ENCODE assay signal across 16 cellular contexts in genomic region chr3:52393959-52394670, GRCh38. TPM values are rescaled to one million over a fixed set of nuclear protein-coding genes. Genes with fewer than 3 reads are reported as not detected.
A peak's percentile ranks its signal among the peaks of the same experiment; 100 is the strongest.
DNase-seq lines count a peak whose midpoint lies in the region; ATAC-seq and TF ChIP-seq lines count a peak whose summit lies in the region.
"Had no signal": no experiment of that assay in that cellular context is flagged by ENCODE, and none has a peak within 500 bp of the region (broad histone marks: within the 10 kb centered on the region; RNA-seq: fewer than 3 reads in every experiment).

No MANE protein-coding gene starts in this region.

- H3K4me3 ChIP-seq in neuronal stem cell (ENCODE audit: low read length in 2 of 2) = no peak overlapping the region

- H2BK12ac ChIP-seq in neuronal stem cell (ENCODE audit: low read length) = no peak overlapping the region

- WGBS in neuronal stem cell (ENCODE audit: extremely low coverage in 2 of 2, insufficient read length in 2 of 2, insufficient replicate concordance in 1 of 2), 2 donors = no CpG with 5 or more reads among the region's 18 CpGs

- peaks cover 0 to 2% of the 10 kb centered on the region in 2 donors for H3K4me1 ChIP-seq in neuronal stem cell (ENCODE audit: control insufficient read depth in 2 of 2, insufficient read depth in 1 of 2, low read depth in 1 of 2, low read length in 2 of 2)

- intact Hi-C loops in activated CD4-positive, alpha-beta T cell treated with anti-CD3 and anti-CD28 coated beads for 36 hours (cut with DNase I, micrococcal nuclease) = no loop called here

- H3K14ac ChIP-seq in neuronal stem cell (ENCODE audit: low read length) = peak overlapping the region; percentile 94

- H3K9me3 Mint-ChIP-seq in activated T-cell treated with anti-CD3 and anti-CD28 coated beads, Interleukin-2, amount 50 U/mL, for 24 hours = no peaks in the 10 kb centered on the region
- H3K9me3 Mint-ChIP-seq in WTC11 = no peaks in the 10 kb centered on the region
- no peaks in the 10 kb centered on the region for H3K9me3 Mint-ChIP-seq in activated CD4-positive, alpha-beta T cell treated with anti-CD3 and anti-CD28 coated beads for 36 hours (ENCODE audit: low read depth)
- H3K9me3 Mint-ChIP-seq: CD8-positive, alpha-beta T cell had no signal

- no peak for DNase-seq in activated T-cell treated with anti-CD3 and anti-CD28 coated beads, Interleukin-2, amount 50 U/mL, for 24 hours
- DNase-seq in activated T-cell treated with anti-CD3 and anti-CD28 coated beads, Interleukin-2, amount 50 U/mL, for 1 hour = no peak
- DNase-seq in WTC11 (ENCODE audit: low spot score) (no peak), neuronal stem cell (ENCODE audit: low spot score) (no peak), NCI-H146 treated with DMSO at 0.1 percent for 48 hours (lab: John Stamatoyannopoulos, UW; ENCODE audit: unreplicated experiment) (no peak)
- no peak for DNase-seq in activated CD4-positive, alpha-beta T cell treated with anti-CD3 and anti-CD28 coated beads for 36 hours
- DNase-seq: CD8-positive, alpha-beta T cell; DMS79 treated with DMSO at 0.1 percent for 48 hours; HCEC 1CT; MV-4-11; NCI-H1436; NCI-H510A treated with DMSO at 0.1 percent for 48 hours had no signal

- H3K27me3 Mint-ChIP-seq in activated T-cell treated with anti-CD3 and anti-CD28 coated beads, Interleukin-2, amount 50 U/mL, for 24 hours = no peaks in the 10 kb centered on the region
- peaks cover 5% of the 10 kb centered on the region; the same call in 1 of the 2 replicates for H3K27me3 Mint-ChIP-seq in WTC11 (ENCODE audit: low read depth)
- no peaks in the 10 kb centered on the region for H3K27me3 Mint-ChIP-seq in activated CD4-positive, alpha-beta T cell treated with anti-CD3 and anti-CD28 coated beads for 36 hours

- CTCF ChIA-PET in WTC11 (lab: Charles Lee) = interaction anchor here (1.3 to 2.3 kb wide), 2 partner anchors 9 kb away, joined by 5 to 13 read pairs; no protein-coding TSS in a partner anchor
- CTCF ChIA-PET in activated CD4-positive, alpha-beta T cell treated with anti-CD3 and anti-CD28 coated beads for 36 hours (lab: Charles Lee) = interaction anchor here (0.8 kb wide), 1 partner anchor 19 kb away, joined by 3 read pairs; no protein-coding TSS in a partner anchor

- TF ChIP-seq CTCF in WTC11 (IDR thresholded peaks at IDR 0.05) = no peak

- POLR2A ChIA-PET in WTC11 (lab: Charles Lee) = no interaction called here
- POLR2A ChIA-PET in activated CD4-positive, alpha-beta T cell treated with anti-CD3 and anti-CD28 coated beads for 36 hours (lab: Charles Lee) = no interaction called here

- no peak overlapping the region for H3K4me3 Mint-ChIP-seq in activated T-cell treated with anti-CD3 and anti-CD28 coated beads, Interleukin-2, amount 50 U/mL, for 24 hours
- H3K4me3 Mint-ChIP-seq in WTC11 = no peak overlapping the region
- H3K4me3 Mint-ChIP-seq in activated CD4-positive, alpha-beta T cell treated with anti-CD3 and anti-CD28 coated beads for 36 hours = no peak overlapping the region
- H3K4me3 Mint-ChIP-seq: CD8-positive, alpha-beta T cell had no signal

- peak overlapping the region; percentile 26 for H3K27ac Mint-ChIP-seq in activated T-cell treated with anti-CD3 and anti-CD28 coated beads, Interleukin-2, amount 50 U/mL, for 24 hours
- H3K27ac Mint-ChIP-seq in WTC11 = 0 out of 2 replicates have a peak overlapping the region, but pooled peaks have one; percentile 63
- no peak overlapping the region for H3K27ac Mint-ChIP-seq in activated CD4-positive, alpha-beta T cell treated with anti-CD3 and anti-CD28 coated beads for 36 hours
- H3K27ac Mint-ChIP-seq: CD8-positive, alpha-beta T cell had no signal

- H2BK15ac ChIP-seq in neuronal stem cell (ENCODE audit: low read length) = no peak overlapping the region

- H3K36me3 ChIP-seq in neuronal stem cell (replicated peaks in 1 of 2; ENCODE audit: control insufficient read depth in 2 of 2, insufficient read depth in 2 of 2, low read length in 2 of 2) = no peaks in the 10 kb centered on the region

- H2AFZ ChIP-seq in neuronal stem cell (ENCODE audit: low read length) = no peak overlapping the region

- H3K36me3 Mint-ChIP-seq in activated T-cell treated with anti-CD3 and anti-CD28 coated beads, Interleukin-2, amount 50 U/mL, for 24 hours (ENCODE audit: low read depth) = peaks cover 36% of the 10 kb centered on the region
- no peaks in the 10 kb centered on the region for H3K36me3 Mint-ChIP-seq in WTC11
- peaks cover 8% of the 10 kb centered on the region for H3K36me3 Mint-ChIP-seq in activated CD4-positive, alpha-beta T cell treated with anti-CD3 and anti-CD28 coated beads for 36 hours (ENCODE audit: low read depth)

- no peak for ATAC-seq in WTC11
- ATAC-seq in activated CD4-positive, alpha-beta T cell treated with anti-CD3 and anti-CD28 coated beads for 36 hours = no peak
- ATAC-seq: CD8-positive, alpha-beta T cell; Panc1 had no signal

- no peak overlapping the region for H2BK120ac ChIP-seq in neuronal stem cell (ENCODE audit: low read depth, low read length)

- H3K79me1 ChIP-seq in neuronal stem cell (ENCODE audit: low read depth, low read length) = peaks cover 2% of the 10 kb centered on the region

- no peaks in the 10 kb centered on the region for H3K27me3 ChIP-seq in neuronal stem cell (ENCODE audit: control insufficient read depth in 3 of 3, insufficient read depth in 3 of 3, low read depth in 1 of 3, low read length in 3 of 3)

- H4K91ac ChIP-seq in neuronal stem cell (ENCODE audit: low read depth, low read length, poor library complexity) = no peak overlapping the region

- no peak overlapping the region for H4K8ac ChIP-seq in neuronal stem cell (ENCODE audit: low read depth, low read length)

- peak overlapping the region; percentile 23 for H3K4ac ChIP-seq in neuronal stem cell (ENCODE audit: low read length)

- H3K18ac ChIP-seq in neuronal stem cell (ENCODE audit: low read length) = no peak overlapping the region

- H3K4me1 Mint-ChIP-seq in activated T-cell treated with anti-CD3 and anti-CD28 coated beads, Interleukin-2, amount 50 U/mL, for 24 hours (ENCODE audit: low read depth) = no peaks in the 10 kb centered on the region
- H3K4me1 Mint-ChIP-seq in WTC11 = no peaks in the 10 kb centered on the region
- H3K4me1 Mint-ChIP-seq in activated CD4-positive, alpha-beta T cell treated with anti-CD3 and anti-CD28 coated beads for 36 hours = no peaks in the 10 kb centered on the region

- H3K27ac ChIP-seq in neuronal stem cell (replicated peaks; ENCODE audit: low read length) = no peak overlapping the region
- H3K27ac ChIP-seq: 22Rv1 had no signal

- H3K4me2 ChIP-seq in neuronal stem cell (ENCODE audit: insufficient read depth, low read length, poor library complexity, severe bottlenecking) = no peak overlapping the region

- H3K9ac ChIP-seq in neuronal stem cell (ENCODE audit: low read depth, low read length, poor library complexity) = peak overlapping the region; percentile 44

- peak overlapping the region; percentile 70 for H2AK5ac ChIP-seq in neuronal stem cell (ENCODE audit: low read depth, low read length)

- no peaks in the 10 kb centered on the region for H3K9me3 ChIP-seq in neuronal stem cell (replicated peaks in 1 of 2; ENCODE audit: control insufficient read depth in 2 of 2, insufficient read depth in 1 of 2, low read depth in 1 of 2, low read length in 2 of 2)

- no peak overlapping the region for H2BK5ac ChIP-seq in neuronal stem cell (ENCODE audit: low read length)

- no peak overlapping the region for H3K23ac ChIP-seq in neuronal stem cell (ENCODE audit: low read depth, low read length, poor library complexity)

TF ChIP-seq in WTC11, 78 proteins besides CTCF, POLR2A, EP300 and RAD21 (continues in another document):
- TF ChIP-seq CREM (CRISPR knock-in tag; IDR thresholded peaks at IDR 0.05) (no peak), EMX1 (CRISPR knock-in tag; IDR thresholded peaks at IDR 0.05) (no peak), SMAD3 (CRISPR knock-in tag; IDR thresholded peaks at IDR 0.05; ENCODE audit: borderline replicate concordance) (no peak), ZNF671 (CRISPR knock-in tag; IDR thresholded peaks at IDR 0.05) (no peak), CBFB (CRISPR knock-in tag; IDR thresholded peaks at IDR 0.05; ENCODE audit: low read depth) (no peak), NR2C2 (CRISPR knock-in tag; IDR thresholded peaks at IDR 0.05) (no peak)
- TF ChIP-seq, protein P1, sequence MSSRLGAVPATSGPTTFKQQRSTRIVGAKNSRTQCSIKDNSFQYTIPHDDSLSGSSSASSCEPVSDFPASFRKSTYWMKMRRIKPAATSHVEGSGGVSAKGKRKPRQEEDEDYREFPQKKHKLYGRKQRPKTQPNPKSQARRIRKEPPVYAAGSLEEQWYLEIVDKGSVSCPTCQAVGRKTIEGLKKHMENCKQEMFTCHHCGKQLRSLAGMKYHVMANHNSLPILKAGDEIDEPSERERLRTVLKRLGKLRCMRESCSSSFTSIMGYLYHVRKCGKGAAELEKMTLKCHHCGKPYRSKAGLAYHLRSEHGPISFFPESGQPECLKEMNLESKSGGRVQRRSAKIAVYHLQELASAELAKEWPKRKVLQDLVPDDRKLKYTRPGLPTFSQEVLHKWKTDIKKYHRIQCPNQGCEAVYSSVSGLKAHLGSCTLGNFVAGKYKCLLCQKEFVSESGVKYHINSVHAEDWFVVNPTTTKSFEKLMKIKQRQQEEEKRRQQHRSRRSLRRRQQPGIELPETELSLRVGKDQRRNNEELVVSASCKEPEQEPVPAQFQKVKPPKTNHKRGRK (CRISPR knock-in tag; IDR thresholded peaks at IDR 0.05; ENCODE audit: borderline replicate concordance) = no peak

RNA-seq across cellular contexts. Expression of gene BAP1, which starts 15.7 kb away (rescaled TPM):
- 75.7 to 94.0 TPM (median 81.7 TPM) in 3 replicates for total RNA-seq in WTC11 (2021)
- 52.3 TPM for polyA plus RNA-seq in neuronal stem cell (2013, experiment 1 of 2)
- 51.8 TPM for polyA plus RNA-seq in neuronal stem cell (2013, experiment 2 of 2)
- total RNA-seq in activated CD4-positive, alpha-beta T cell treated with anti-CD3 and anti-CD28 coated beads for 36 hours = 10 to 100 TPM; 80.6 to 94.1 TPM

RNA-seq across cellular contexts. Expression of gene PHF7, which starts 16.3 kb away (rescaled TPM):
- 15.4 to 21.1 TPM (median 15.7 TPM) in 3 replicates for total RNA-seq in WTC11 (2021)
- polyA plus RNA-seq in neuronal stem cell (2013, experiment 1 of 2) = 23.3 TPM
- polyA plus RNA-seq in neuronal stem cell (2013, experiment 2 of 2) = 25.3 TPM
- 10 to 100 TPM; 13.9 to 14.1 TPM for total RNA-seq in activated CD4-positive, alpha-beta T cell treated with anti-CD3 and anti-CD28 coated beads for 36 hours

RNA-seq across cellular contexts. Expression of gene SEMA3G, which starts 50.8 kb away (rescaled TPM):
- total RNA-seq in WTC11 (2021) = 1.6 to 2.5 TPM (median 2.5 TPM) in 3 replicates
- polyA plus RNA-seq in neuronal stem cell (2013, experiment 1 of 2) = 0.77 TPM
- polyA plus RNA-seq in neuronal stem cell (2013, experiment 2 of 2) = 0.87 TPM
- not detected for total RNA-seq in activated CD4-positive, alpha-beta T cell treated with anti-CD3 and anti-CD28 coated beads for 36 hours
- polyA plus RNA-seq: BJ had no signal

RNA-seq across cellular contexts. Expression of gene TNNC1, which starts 59.7 kb away (rescaled TPM):
- 4.3 to 5.7 TPM (median 5.6 TPM) in 3 replicates for total RNA-seq in WTC11 (2021)
- polyA plus RNA-seq in neuronal stem cell (2013, experiment 1 of 2) = 7.4 TPM
- polyA plus RNA-seq in neuronal stem cell (2013, experiment 2 of 2) = 6.4 TPM
- total RNA-seq in activated CD4-positive, alpha-beta T cell treated with anti-CD3 and anti-CD28 coated beads for 36 hours = 1 to 10 TPM; 2.7 to 4.2 TPM
- total RNA-seq: HT1080 had no signal
